ENCODE assay signal across 36 cellular contexts in genomic region chr2:226605642-226606041, GRCh38.
"Had no signal": no experiment of that assay in that cellular context is flagged by ENCODE, and none has a peak within 500 bp of the region (broad histone marks: within the 10 kb centered on the region; RNA-seq: fewer than 3 reads in every experiment).

No MANE protein-coding gene starts in this region.

- H3K4me3 ChIP-seq: adrenal gland, body of pancreas, breast epithelium had no signal

- H3K9me3 ChIP-seq: adrenal gland, body of pancreas, breast epithelium had no signal

- ATAC-seq: activated CD8-positive, alpha-beta T cell treated with anti-CD3 and anti-CD28 coated beads for 36 hours; activated naive CD4-positive, alpha-beta T cell treated with anti-CD3 and anti-CD28 coated beads, Interleukin-2, amount 50 U/mL, for 72 hours; activated T-cell treated with anti-CD3 and anti-CD28 coated beads, Interleukin-2, amount 50 U/mL, for 4 hours; activated T-cell treated with anti-CD3 and anti-CD28 coated beads, Interleukin-2, amount 50 U/mL, for 72 hours; activated T-helper 17 cell treated with anti-CD3 and anti-CD28 coated beads, Interleukin-2, amount 50 U/mL, for 72 hours; body of pancreas had no signal

- FAIRE-seq: astrocyte, TTC549 had no signal

- H3K27ac ChIP-seq: body of pancreas, brain microvascular endothelial cell, breast epithelium, VCaP had no signal

- H3K4me1 ChIP-seq: body of pancreas, breast epithelium had no signal

- H3K36me3 Mint-ChIP-seq: activated naive CD4-positive, alpha-beta T cell treated with anti-CD3 and anti-CD28 coated beads, Interleukin-2, amount 50 U/mL, for 72 hours; activated naive CD8-positive, alpha-beta T cell treated with anti-CD3 and anti-CD28 coated beads for 36 hours had no signal

- H3K27ac Mint-ChIP-seq: activated B cell treated with CpG ODN at 0.5 μM for 24 hours; activated CD4-positive, alpha-beta T cell treated with anti-CD3 and anti-CD28 coated beads, Interleukin-2, amount 10 ng/mL, durations not matched to agents 24 days and 14 days; activated CD8-positive, alpha-beta T cell treated with anti-CD3 and anti-CD28 coated beads for 36 hours; activated naive CD4-positive, alpha-beta T cell treated with anti-CD3 and anti-CD28 coated beads for 36 hours; activated naive CD4-positive, alpha-beta T cell treated with anti-CD3 and anti-CD28 coated beads, Interleukin-2, amount 50 U/mL, for 72 hours; activated naive CD8-positive, alpha-beta T cell treated with anti-CD3 and anti-CD28 coated beads for 36 hours; activated T-cell treated with anti-CD3 and anti-CD28 coated beads, Interleukin-2, amount 50 U/mL, for 72 hours; activated T-helper 1 cell treated with anti-CD3 and anti-CD28 coated beads, Interleukin-12 subunit alpha, Interleukin-12 subunit beta, Interleukin-2, Interleukin-4 antibody, amounts not matched to agents 30 ng/mL and 10 ng/mL and 1 ng/mL, durations not matched to agents 14 hours and 24 hours and 36 hours; activated T-helper 17 cell treated with anti-CD3 and anti-CD28 coated beads, Interleukin-2, amount 50 U/mL, for 72 hours; T-helper 1 cell treated with Interleukin-12 subunit alpha and Interleukin-12 subunit beta and Interleukin-4 antibody, amounts not matched to agents 30 μg/mL and 1 μg/mL, for 36 hours; T-helper 2 cell treated with Interferon-gamma antibody and Interleukin-4, amounts not matched to agents 5 μg/mL and 100 μg/mL, for 36 hours had no signal

- H3K9me3 Mint-ChIP-seq: activated B cell treated with CpG ODN at 0.5 μM for 24 hours; activated CD8-positive, alpha-beta T cell treated with anti-CD3 and anti-CD28 coated beads for 36 hours; activated naive CD4-positive, alpha-beta T cell treated with anti-CD3 and anti-CD28 coated beads for 36 hours; activated naive CD4-positive, alpha-beta T cell treated with anti-CD3 and anti-CD28 coated beads, Interleukin-2, amount 50 U/mL, for 72 hours; activated naive CD8-positive, alpha-beta T cell treated with anti-CD3 and anti-CD28 coated beads for 36 hours; activated T-cell treated with anti-CD3 and anti-CD28 coated beads, Interleukin-2, amount 50 U/mL, for 4 hours; T-helper 2 cell treated with Interferon-gamma antibody and Interleukin-4, amounts not matched to agents 5 μg/mL and 100 μg/mL, for 36 hours had no signal

- H3K4me1 Mint-ChIP-seq: activated B cell treated with CpG ODN at 0.5 μM for 24 hours had no signal

- H3K4me3 Mint-ChIP-seq: activated B cell treated with CpG ODN at 0.5 μM for 24 hours; activated CD4-positive, alpha-beta T cell treated with anti-CD3 and anti-CD28 coated beads, Interleukin-2, amount 10 ng/mL, durations not matched to agents 24 days and 14 days; activated CD8-positive, alpha-beta T cell treated with anti-CD3 and anti-CD28 coated beads for 36 hours; activated naive CD4-positive, alpha-beta T cell treated with anti-CD3 and anti-CD28 coated beads for 36 hours; activated naive CD8-positive, alpha-beta T cell treated with anti-CD3 and anti-CD28 coated beads for 36 hours; activated T-cell treated with anti-CD3 and anti-CD28 coated beads, Interleukin-2, amount 50 U/mL, for 4 hours; activated T-cell treated with anti-CD3 and anti-CD28 coated beads, Interleukin-2, amount 50 U/mL, for 72 hours; activated T-helper 1 cell treated with anti-CD3 and anti-CD28 coated beads, Interleukin-12 subunit alpha, Interleukin-12 subunit beta, Interleukin-2, Interleukin-4 antibody, amounts not matched to agents 30 ng/mL and 10 ng/mL and 1 ng/mL, durations not matched to agents 14 hours and 24 hours and 36 hours; activated T-helper 17 cell treated with anti-CD3 and anti-CD28 coated beads, Interleukin-2, amount 50 U/mL, for 72 hours; T-helper 1 cell treated with Interleukin-12 subunit alpha and Interleukin-12 subunit beta and Interleukin-4 antibody, amounts not matched to agents 30 μg/mL and 1 μg/mL, for 36 hours; T-helper 2 cell treated with Interferon-gamma antibody and Interleukin-4, amounts not matched to agents 5 μg/mL and 100 μg/mL, for 36 hours had no signal

- DNase-seq: activated B cell treated with CpG ODN at 0.5 μM for 24 hours; activated CD4-positive, alpha-beta T cell treated with anti-CD3 and anti-CD28 coated beads for 4 hours; activated CD4-positive, alpha-beta T cell treated with anti-CD3 and anti-CD28 coated beads, Interleukin-2, amount 10 ng/mL, durations not matched to agents 24 days and 14 days; activated CD4-positive, alpha-beta T cell treated with anti-CD3 and anti-CD28 coated beads, Interleukin-2, amount 50 U/mL, for 1 hour; activated CD4-positive, alpha-beta T cell treated with anti-CD3 and anti-CD28 coated beads, Interleukin-2, amount 50 U/mL, for 48 hours; activated CD4-positive, CD25-positive, alpha-beta regulatory T cell treated with anti-CD3 and anti-CD28 coated beads, Interleukin-2, amount 50 U/mL, for 72 hours; activated CD8-positive, alpha-beta memory T cell treated with anti-CD3 and anti-CD28 coated beads, Interleukin-2, amount 50 U/mL, for 4 hours; activated CD8-positive, alpha-beta T cell treated with anti-CD3 and anti-CD28 coated beads for 36 hours; activated effector memory CD4-positive, alpha-beta T cell treated with anti-CD3 and anti-CD28 coated beads, Interleukin-2, amount 50 U/mL, for 16 hours; activated gamma-delta T cell treated with Interleukin-2 at 50 U/mL for 16 hours; activated naive CD4-positive, alpha-beta T cell; activated naive CD4-positive, alpha-beta T cell treated with anti-CD3 and anti-CD28 coated beads for 36 hours; activated naive CD4-positive, alpha-beta T cell treated with anti-CD3 and anti-CD28 coated beads, Interleukin-2, amount 50 U/mL, for 16 hours; activated naive CD8-positive, alpha-beta T cell treated with anti-CD3 and anti-CD28 coated beads for 36 hours; activated T-cell treated with anti-CD3 and anti-CD28 coated beads for 4 hours; activated T-cell treated with anti-CD3 and anti-CD28 coated beads, Interleukin-2, amount 50 U/mL, for 1 hour; activated T-cell treated with anti-CD3 and anti-CD28 coated beads, Interleukin-2, amount 50 U/mL, for 4 hours; activated T-cell treated with anti-CD3 and anti-CD28 coated beads, Interleukin-2, amount 50 U/mL, for 72 hours; adrenal gland; amniotic stem cell; aorta; body of pancreas; brain microvascular endothelial cell; central memory CD4-positive, alpha-beta T cell; T-helper 1 cell; T-helper 2 cell; T-helper 9 cell had no signal

- H3K36me3 ChIP-seq: adrenal gland, brain microvascular endothelial cell, breast epithelium had no signal

- H3K27me3 ChIP-seq: adrenal gland, body of pancreas, brain microvascular endothelial cell, breast epithelium had no signal
